In the genomic region with DNA sequence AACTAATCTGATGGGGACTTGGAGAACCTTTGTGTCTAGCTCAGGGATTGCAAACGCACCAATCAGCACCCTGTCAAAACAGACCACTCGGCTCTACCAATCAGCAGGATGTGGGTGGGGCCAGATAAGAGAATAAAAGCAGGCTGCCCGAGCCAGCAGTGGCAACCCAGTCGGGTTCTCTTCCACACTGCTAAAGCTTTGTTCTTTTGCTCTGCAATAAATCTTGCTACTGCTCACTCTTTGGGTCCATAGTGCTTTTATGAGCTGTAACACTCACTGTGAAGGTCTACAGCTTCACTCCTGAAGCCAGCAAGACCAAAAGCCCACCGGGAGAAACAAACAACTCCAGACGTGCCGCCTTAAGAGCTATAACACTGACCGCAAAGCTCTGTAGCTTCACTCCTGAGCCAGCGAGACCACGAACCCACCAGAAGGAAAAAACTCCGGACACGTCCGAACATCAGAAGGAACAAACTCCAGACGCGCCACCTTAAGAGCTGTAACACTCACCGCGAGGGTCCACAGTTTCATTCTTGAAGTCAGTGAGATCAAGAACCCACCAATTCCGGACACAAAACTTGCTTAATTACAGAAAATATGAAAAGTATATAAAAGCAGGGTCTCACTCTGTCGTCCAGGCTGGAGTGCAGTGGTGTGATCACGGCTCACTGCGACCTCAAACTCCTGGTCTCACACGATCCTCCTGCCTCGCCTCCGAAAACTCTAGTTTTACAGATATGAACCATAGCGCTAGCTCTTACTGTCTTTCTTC, we compare ENCODE assay signal across 10 cellular contexts. TPM values are rescaled to one million over a fixed set of nuclear protein-coding genes. Genes with fewer than 3 reads are reported as not detected.
DNase-seq lines count a peak whose midpoint lies in the region; ATAC-seq, FAIRE-seq and TF ChIP-seq lines count a peak whose summit lies in the region.
"Not testable (repeated sequence)": the region's sequence is repeated elsewhere in the genome, so short reads cannot be mapped to it uniquely, and the experiment has no call there.
"Had no signal": no experiment of that assay in that cellular context is flagged by ENCODE, and none has a peak within 500 bp of the region (broad histone marks: within the 10 kb centered on the region; RNA-seq: fewer than 3 reads in every experiment).

No MANE protein-coding gene starts in this region.

- H3K4me3 ChIP-seq in BE2C (ENCODE audit: low read depth, low read length), result peak overlapping the region; percentile 72
- peak overlapping the region; percentile 53 for H3K4me3 ChIP-seq in SJSA1
- H3K4me3 ChIP-seq in kidney (ENCODE audit: low read length in 2 of 2), result peak overlapping the region; percentile 74 to 82
- H3K4me3 ChIP-seq in osteoblast (ENCODE audit: insufficient read depth, low read length), result peak overlapping the region; percentile 91

- ATAC-seq in stimulated activated naive CD8-positive, alpha-beta T cell treated with anti-CD3 and anti-CD28 coated beads, Interleukin-15, amount 100 ng/mL, for 72 hours, result peak; percentile 1

- H3K27ac ChIP-seq in SJSA1; osteoblast (ENCODE audit: low read depth, low read length): not testable (repeated sequence)
- H3K27ac ChIP-seq in kidney (ENCODE audit: low read depth in 2 of 2, low read length in 2 of 2), result peak overlapping the region in 1 of 2 donors; percentile 95

- H3K4me1 Mint-ChIP-seq in HFFc6 (ENCODE audit: low read depth), result peaks cover 10% of the 10 kb centered on the region
- peaks cover 45% of the 10 kb centered on the region for H3K4me1 Mint-ChIP-seq in activated naive CD4-positive, alpha-beta T cell treated with anti-CD3 and anti-CD28 coated beads for 36 hours (ENCODE audit: low read depth)
- H3K4me1 Mint-ChIP-seq in dendritic cell treated with granulocyte-macrophage colony-stimulating factor and Interleukin-4, amounts not matched to agents 40 ng/mL and 50 ng/mL, for 4 days (ENCODE audit: low read depth), result peaks cover 42% of the 10 kb centered on the region
- peaks cover 42% of the 10 kb centered on the region for H3K4me1 Mint-ChIP-seq in stimulated activated naive CD8-positive, alpha-beta T cell treated with anti-CD3 and anti-CD28 coated beads, Interleukin-15, amount 100 ng/mL, for 72 hours

- peak overlapping the region in 1 of 2 donors; percentile 94 for H3K9ac ChIP-seq in kidney (ENCODE audit: low read length in 2 of 2)

- intact Hi-C loops in activated naive CD4-positive, alpha-beta T cell treated with anti-CD3 and anti-CD28 coated beads for 36 hours (cut with micrococcal nuclease), result loop anchor here (1.0 to 5.0 kb wide), 7 partner anchors 38 to 579 kb away; a partner anchor contains a TSS
- intact Hi-C loops in dendritic cell treated with granulocyte-macrophage colony-stimulating factor and Interleukin-4, amounts not matched to agents 40 ng/mL and 50 ng/mL, for 4 days (cut with micrococcal nuclease), result loop anchor here (1.0 to 10.0 kb wide), 2 partner anchors 171 to 248 kb away; no protein-coding TSS in a partner anchor
- intact Hi-C loops in kidney (cut with DNase I), result not testable (repeated sequence)

- H3K27me3 Mint-ChIP-seq in HFFc6 (ENCODE audit: insufficient read depth); activated naive CD4-positive, alpha-beta T cell treated with anti-CD3 and anti-CD28 coated beads for 36 hours (ENCODE audit: low read depth); dendritic cell treated with granulocyte-macrophage colony-stimulating factor and Interleukin-4, amounts not matched to agents 40 ng/mL and 50 ng/mL, for 4 days; stimulated activated naive CD8-positive, alpha-beta T cell treated with anti-CD3 and anti-CD28 coated beads, Interleukin-15, amount 100 ng/mL, for 72 hours: not testable (repeated sequence)

- H3K27ac Mint-ChIP-seq in HFFc6, result peak overlapping the region; percentile 96
- peak overlapping the region; percentile 97 for H3K27ac Mint-ChIP-seq in activated naive CD4-positive, alpha-beta T cell treated with anti-CD3 and anti-CD28 coated beads for 36 hours
- H3K27ac Mint-ChIP-seq in dendritic cell treated with granulocyte-macrophage colony-stimulating factor and Interleukin-4, amounts not matched to agents 40 ng/mL and 50 ng/mL, for 4 days, result peak overlapping the region; percentile 97
- peak overlapping the region; percentile 96 to 100 for H3K27ac Mint-ChIP-seq in stimulated activated naive CD8-positive, alpha-beta T cell treated with anti-CD3 and anti-CD28 coated beads, Interleukin-15, amount 100 ng/mL, for 72 hours

- CTCF ChIA-PET in activated naive CD4-positive, alpha-beta T cell treated with anti-CD3 and anti-CD28 coated beads for 36 hours (lab: Charles Lee), result interaction anchor here (0.6 to 6.1 kb wide), 22 partner anchors 9 to 712 kb away, joined by 3 to 117 read pairs (median 4); a partner anchor contains a TSS

- H3K27me3 ChIP-seq in BE2C; SJSA1 (replicated peaks); osteoblast (ENCODE audit: insufficient read depth, low read length): not testable (repeated sequence)

- not testable (repeated sequence) for H3K9me3 Mint-ChIP-seq in HFFc6; activated naive CD4-positive, alpha-beta T cell treated with anti-CD3 and anti-CD28 coated beads for 36 hours; dendritic cell treated with granulocyte-macrophage colony-stimulating factor and Interleukin-4, amounts not matched to agents 40 ng/mL and 50 ng/mL, for 4 days
- peaks cover 5 to 17% of the 10 kb centered on the region in 2 donors for H3K9me3 Mint-ChIP-seq in stimulated activated naive CD8-positive, alpha-beta T cell treated with anti-CD3 and anti-CD28 coated beads, Interleukin-15, amount 100 ng/mL, for 72 hours

- H3K4me1 ChIP-seq in BE2C; SJSA1 (replicated peaks); kidney (ENCODE audit: control insufficient read depth in 1 of 2, insufficient read depth in 1 of 2, low read depth in 1 of 2, low read length in 2 of 2); osteoblast (ENCODE audit: insufficient read depth, low read length): not testable (repeated sequence)

- H3K36me3 ChIP-seq in BE2C; kidney (ENCODE audit: control insufficient read depth in 1 of 2, insufficient read depth in 2 of 2, low read length in 2 of 2); osteoblast (ENCODE audit: insufficient read depth, low read length): not testable (repeated sequence)
- H3K36me3 ChIP-seq in SJSA1, result peaks cover 21% of the 10 kb centered on the region; the same call in 1 of the 2 replicates

- not testable (repeated sequence) for TF ChIP-seq CTCF in BE2C (IDR thresholded peaks at IDR 0.05; ENCODE audit: low read depth, low read length); HFFc6 (IDR thresholded peaks at IDR 0.05); kidney (IDR thresholded peaks at IDR 0.05; ENCODE audit: borderline replicate concordance, extremely low read depth, insufficient read depth); osteoblast (IDR thresholded peaks at IDR 0.05; ENCODE audit: extremely low read depth, low read depth, low read length)

- H3K36me3 Mint-ChIP-seq in HFFc6 (ENCODE audit: low read depth), result peaks cover 18% of the 10 kb centered on the region
- peaks cover 24% of the 10 kb centered on the region for H3K36me3 Mint-ChIP-seq in activated naive CD4-positive, alpha-beta T cell treated with anti-CD3 and anti-CD28 coated beads for 36 hours (ENCODE audit: low read depth)
- peaks cover 19% of the 10 kb centered on the region for H3K36me3 Mint-ChIP-seq in dendritic cell treated with granulocyte-macrophage colony-stimulating factor and Interleukin-4, amounts not matched to agents 40 ng/mL and 50 ng/mL, for 4 days (ENCODE audit: low read depth)

- H2AFZ ChIP-seq in osteoblast (ENCODE audit: low read length), result peak overlapping the region; percentile 96

- not testable (repeated sequence) for H4K20me1 ChIP-seq in osteoblast (ENCODE audit: insufficient read depth, low read length)

- not testable (repeated sequence) for FAIRE-seq in kidney (lab: Jason Lieb, UNC)

- H3K9me3 ChIP-seq in BE2C; SJSA1 (replicated peaks); kidney (ENCODE audit: control insufficient read depth in 1 of 2, low read length in 2 of 2); osteoblast (ENCODE audit: low read depth, low read length): not testable (repeated sequence)

- DNase-seq in BE2C; HFFc6; SJSA1 (ENCODE audit: low read depth in 1 of 2, low spot score in 2 of 2); activated naive CD4-positive, alpha-beta T cell treated with anti-CD3 and anti-CD28 coated beads for 36 hours; kidney; osteoblast (ENCODE audit: insufficient read length, low spot score, missing footprints): not testable (repeated sequence)
- DNase-seq in stimulated activated naive CD8-positive, alpha-beta T cell treated with anti-CD3 and anti-CD28 coated beads, Interleukin-15, amount 100 ng/mL, for 72 hours, result peak; percentile 26 to 29

- H3K4me3 Mint-ChIP-seq in HFFc6, result peak overlapping the region; percentile 94
- H3K4me3 Mint-ChIP-seq in activated naive CD4-positive, alpha-beta T cell treated with anti-CD3 and anti-CD28 coated beads for 36 hours, result peak overlapping the region; percentile 83
- H3K4me3 Mint-ChIP-seq in dendritic cell treated with granulocyte-macrophage colony-stimulating factor and Interleukin-4, amounts not matched to agents 40 ng/mL and 50 ng/mL, for 4 days, result peak overlapping the region; percentile 90
- peak overlapping the region; percentile 65 to 83 for H3K4me3 Mint-ChIP-seq in stimulated activated naive CD8-positive, alpha-beta T cell treated with anti-CD3 and anti-CD28 coated beads, Interleukin-15, amount 100 ng/mL, for 72 hours

- H3K79me2 ChIP-seq in osteoblast (ENCODE audit: insufficient read depth, low read length), result not testable (repeated sequence)

- peak overlapping the region; percentile 92 for H3K4me2 ChIP-seq in osteoblast (ENCODE audit: insufficient read depth, low read length)

RNA-seq across cellular contexts. Expression of a gene that starts 26.0 kb away (rescaled TPM):
- polyA plus RNA-seq in BE2C (2012; ENCODE audit: insufficient read depth, insufficient read length, low read depth), result 0.63 TPM
- total RNA-seq in HFFc6 (2021; fragmentation: NEBNext Ultra II Directional; extraction: Animal tissue kit (Norgen Biotek cat#: 25700)), result under 1 TPM; 0.17 to 0.63 (median 0.33) TPM
- total RNA-seq in SJSA1 (2014; rRNA removed; shearing (Covaris generic)), result not detected in 2 replicates
- total RNA-seq in activated naive CD4-positive, alpha-beta T cell treated with anti-CD3 and anti-CD28 coated beads for 36 hours, result under 1 TPM in 1 of 2 experiments, not detected in 1; 0.48 TPM
- total RNA-seq in kidney, result 19.9 TPM
- polyA plus RNA-seq in kidney (ENCODE audit: insufficient read depth, low read depth, low replicate concordance), result 7.9 TPM
- total RNA-seq in osteoblast, result 0.29 and 2.5 TPM in 2 replicates
- total RNA-seq: H4 had no signal

RNA-seq across cellular contexts. Expression of a gene that starts 38.0 kb away (rescaled TPM):
- 5.4 TPM for polyA plus RNA-seq in BE2C (2012; ENCODE audit: insufficient read depth, insufficient read length, low read depth)
- 10 to 100 TPM; 14.2 to 32.9 (median 29.6) TPM for total RNA-seq in HFFc6 (2021; fragmentation: NEBNext Ultra II Directional; extraction: Animal tissue kit (Norgen Biotek cat#: 25700))
- 61.4 and 68.1 TPM in 2 replicates for total RNA-seq in SJSA1 (2014; rRNA removed; shearing (Covaris generic))
- total RNA-seq in activated naive CD4-positive, alpha-beta T cell treated with anti-CD3 and anti-CD28 coated beads for 36 hours, result 10 to 100 TPM; 72.0 to 73.3 TPM
- 7.1 TPM for total RNA-seq in kidney
- 5.1 TPM for polyA plus RNA-seq in kidney (ENCODE audit: insufficient read depth, low read depth, low replicate concordance)
- 5.8 and 5.9 TPM in 2 replicates for total RNA-seq in osteoblast

RNA-seq across cellular contexts. Expression of a gene that starts 38.8 kb away (rescaled TPM):
- polyA plus RNA-seq in BE2C (2012; ENCODE audit: insufficient read depth, insufficient read length, low read depth), result 14.9 TPM
- 10 to 100 TPM; 12.0 to 24.3 (median 23.5) TPM for total RNA-seq in HFFc6 (2021; fragmentation: NEBNext Ultra II Directional; extraction: Animal tissue kit (Norgen Biotek cat#: 25700))
- total RNA-seq in SJSA1 (2014; rRNA removed; shearing (Covaris generic)), result 35.1 and 39.2 TPM in 2 replicates
- total RNA-seq in activated naive CD4-positive, alpha-beta T cell treated with anti-CD3 and anti-CD28 coated beads for 36 hours, result 10 to 100 TPM; 40.0 to 44.5 TPM
- total RNA-seq in kidney (26.2 TPM), osteoblast (13.6 and 14.1 TPM in 2 replicates)
- polyA plus RNA-seq in kidney (ENCODE audit: insufficient read depth, low read depth, low replicate concordance), result 24.1 TPM

RNA-seq across cellular contexts. Expression of a gene that starts 57.6 kb away (rescaled TPM):
- not detected for polyA plus RNA-seq in BE2C (2012; ENCODE audit: insufficient read depth, insufficient read length, low read depth)
- total RNA-seq in HFFc6 (2021; fragmentation: NEBNext Ultra II Directional; extraction: Animal tissue kit (Norgen Biotek cat#: 25700)), result not detected
- not detected in 2 replicates for total RNA-seq in SJSA1 (2014; rRNA removed; shearing (Covaris generic))
- not detected for total RNA-seq in activated naive CD4-positive, alpha-beta T cell treated with anti-CD3 and anti-CD28 coated beads for 36 hours
- total RNA-seq in kidney, result not detected
- polyA plus RNA-seq in kidney (ENCODE audit: insufficient read depth, low read depth, low replicate concordance), result not detected
- total RNA-seq in osteoblast, result not detected in 2 replicates
- total RNA-seq: H4, left colon had no signal
